In the genomic region with DNA sequence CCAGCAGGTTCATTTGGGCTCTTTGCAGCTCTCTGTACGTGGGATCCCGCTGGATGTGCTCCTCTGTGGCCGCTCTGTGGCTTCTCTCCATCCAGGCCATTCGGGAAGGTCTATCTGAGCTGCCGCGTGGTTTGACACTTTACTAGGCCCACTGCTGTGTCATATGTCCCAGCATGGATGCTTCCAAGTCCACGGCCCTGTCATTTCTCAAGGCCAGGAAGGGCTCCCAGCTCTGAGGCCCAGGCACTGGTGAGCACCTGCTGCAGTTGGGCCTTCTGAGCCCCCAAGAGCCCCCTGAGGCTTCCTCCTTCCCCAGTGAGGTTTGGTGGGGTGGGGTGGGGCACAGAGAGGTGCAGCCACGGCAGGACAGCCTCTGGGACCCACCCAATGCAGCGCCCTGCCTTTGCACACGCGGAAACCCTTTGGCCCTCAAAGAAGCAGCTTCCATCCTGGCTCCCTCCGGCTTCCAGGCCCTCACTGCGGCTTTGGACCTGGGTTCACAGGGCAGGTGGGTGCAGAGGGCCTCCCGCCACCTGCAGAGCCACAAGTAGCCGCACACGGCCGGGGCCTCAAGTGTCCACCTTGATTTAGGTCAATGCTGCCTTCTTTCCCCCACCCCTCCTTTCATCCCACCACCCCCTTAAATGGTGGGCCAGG, we compare ENCODE assay signal across 17 cellular contexts. TPM values are rescaled to one million over a fixed set of nuclear protein-coding genes. Genes with fewer than 3 reads are reported as not detected.
A peak's percentile ranks its signal among the peaks of the same experiment; 100 is the strongest.
DNase-seq lines count a peak whose midpoint lies in the region; ATAC-seq and TF ChIP-seq lines count a peak whose summit lies in the region.
"Had no signal": no experiment of that assay in that cellular context is flagged by ENCODE, and none has a peak within 500 bp of the region (broad histone marks: within the 10 kb centered on the region; RNA-seq: fewer than 3 reads in every experiment).

No MANE protein-coding gene starts in this region.

- no peak overlapping the region for H3K27ac ChIP-seq in SK-N-SH (ENCODE audit: low read depth in 2 of 2, low read length in 1 of 2)
- H3K27ac ChIP-seq: 22Rv1, HL-60 had no signal

- no peak overlapping the region for H3K4me3 ChIP-seq in SK-N-SH (ENCODE audit: low read depth in 2 of 2, low read length in 1 of 2)

- no peak for TF ChIP-seq RAD21 in SK-N-SH (IDR thresholded peaks at IDR 0.05; ENCODE audit: low read length)

- H3K4me1 Mint-ChIP-seq in stimulated activated naive B cell treated with anti-CD40 and anti-IgM and Interleukin-4, amounts not matched to agents 10 μg/mL and 1 μg/mL and 100 μg/mL, for 72 hours: no peaks in the 10 kb centered on the region
- H3K4me1 Mint-ChIP-seq: CD14-positive monocyte had no signal

- DNase-seq in SK-N-SH: peak; percentile 10
- DNase-seq in islet precursor cell: peak; percentile 37
- DNase-seq in mesenteric fat pad (ENCODE audit: low spot score): peak; percentile 85
- no peak for DNase-seq in T1000 (lab: John Stamatoyannopoulos, UW)
- no peak for DNase-seq in stimulated activated naive B cell treated with anti-CD40 and anti-IgM and Interleukin-4, amounts not matched to agents 10 μg/mL and 1 μg/mL and 100 μg/mL, for 72 hours
- DNase-seq in HPDE6-E6E7 (ENCODE audit: extremely low spot score): no peak
- DNase-seq: CD8-positive, alpha-beta T cell; COR-L47; DMS53 had no signal

- no peaks in the 10 kb centered on the region for H3K36me3 Mint-ChIP-seq in stimulated activated naive B cell treated with anti-CD40 and anti-IgM and Interleukin-4, amounts not matched to agents 10 μg/mL and 1 μg/mL and 100 μg/mL, for 72 hours
- H3K36me3 Mint-ChIP-seq: CD14-positive monocyte; CD8-positive, alpha-beta T cell had no signal

- H3K9ac ChIP-seq in SK-N-SH: no peak overlapping the region

- 73% methylated on average over 15 of the region's 17 CpGs for WGBS in SK-N-SH (ENCODE audit: low lambda C conversion rate)

- no peak overlapping the region for H3K27ac Mint-ChIP-seq in stimulated activated naive B cell treated with anti-CD40 and anti-IgM and Interleukin-4, amounts not matched to agents 10 μg/mL and 1 μg/mL and 100 μg/mL, for 72 hours
- H3K27ac Mint-ChIP-seq: CD8-positive, alpha-beta T cell had no signal

- ATAC-seq in SK-N-SH treated with all-trans-retinoic acid at 6 μM for 48 hours: no peak
- ATAC-seq in stimulated activated naive B cell treated with anti-CD40 and anti-IgM and Interleukin-4, amounts not matched to agents 10 μg/mL and 1 μg/mL and 100 μg/mL, for 72 hours (replicated peaks): no peak
- ATAC-seq: CD8-positive, alpha-beta T cell; HCT116 had no signal

- H3K36me3 ChIP-seq in SK-N-SH (replicated peaks in 1 of 2; ENCODE audit: control insufficient read depth in 1 of 2, insufficient read depth in 2 of 2, low read length in 1 of 2): no peaks in the 10 kb centered on the region

- H3K79me2 ChIP-seq in SK-N-SH (ENCODE audit: insufficient read depth): no peaks in the 10 kb centered on the region

- H3K9me3 ChIP-seq in SK-N-SH: no peaks in the 10 kb centered on the region

- peaks cover 0 to 1% of the 10 kb centered on the region in 2 donors for H3K9me3 Mint-ChIP-seq in stimulated activated naive B cell treated with anti-CD40 and anti-IgM and Interleukin-4, amounts not matched to agents 10 μg/mL and 1 μg/mL and 100 μg/mL, for 72 hours
- H3K9me3 Mint-ChIP-seq: CD8-positive, alpha-beta T cell had no signal

- no peak overlapping the region for H3K4me2 ChIP-seq in SK-N-SH

- H4K20me1 ChIP-seq in SK-N-SH (ENCODE audit: insufficient read depth): no peaks in the 10 kb centered on the region

- H3K4me1 ChIP-seq in SK-N-SH (ENCODE audit: control insufficient read depth in 1 of 2, insufficient read depth in 2 of 2, low read depth in 1 of 2, low read length in 1 of 2): no peaks in the 10 kb centered on the region; a peak in 1 of 4 replicates

- H3K4me3 Mint-ChIP-seq in stimulated activated naive B cell treated with anti-CD40 and anti-IgM and Interleukin-4, amounts not matched to agents 10 μg/mL and 1 μg/mL and 100 μg/mL, for 72 hours: no peak overlapping the region
- H3K4me3 Mint-ChIP-seq: CD14-positive monocyte; CD8-positive, alpha-beta T cell had no signal

- no peak for TF ChIP-seq EP300 in SK-N-SH (IDR thresholded peaks at IDR 0.05; ENCODE audit: borderline replicate concordance in 1 of 2, low read depth in 1 of 2, low read length in 1 of 2)

- H3K9me2 ChIP-seq in SK-N-SH: no peaks in the 10 kb centered on the region

- peaks cover 14% of the 10 kb centered on the region; the same call in 1 of the 2 replicates for H3K27me3 ChIP-seq in SK-N-SH (ENCODE audit: insufficient read depth)

- no peaks in the 10 kb centered on the region for H3F3A ChIP-seq in SK-N-SH (replicated peaks; ENCODE audit: insufficient read depth)

- CTCF ChIA-PET in SK-N-SH (lab: Yijun Ruan, JAX): interaction anchor here (1.2 to 2.3 kb wide), 3 partner anchors 18 to 47 kb away, joined by 3 to 8 read pairs (median 4); no protein-coding TSS in a partner anchor

- H3K27me3 Mint-ChIP-seq in stimulated activated naive B cell treated with anti-CD40 and anti-IgM and Interleukin-4, amounts not matched to agents 10 μg/mL and 1 μg/mL and 100 μg/mL, for 72 hours: peaks cover 36 to 49% of the 10 kb centered on the region in 2 donors

- H2AFZ ChIP-seq in SK-N-SH (ENCODE audit: low read depth): no peak overlapping the region

- TF ChIP-seq CTCF in SK-N-SH (IDR thresholded peaks at IDR 0.05): no peak

- POLR2A ChIA-PET in SK-N-SH (lab: Yijun Ruan, JAX): no interaction called here

TF ChIP-seq in SK-N-SH, 30 proteins besides CTCF, POLR2A, EP300 and RAD21 (continues in another document):
- TF ChIP-seq MEF2A (IDR thresholded peaks at IDR 0.05; ENCODE audit: borderline replicate concordance, low read depth) (no peak), TAF1 (IDR thresholded peaks at IDR 0.05; ENCODE audit: borderline replicate concordance, low read depth, low read length) (no peak), SIN3A (IDR thresholded peaks at IDR 0.05; ENCODE audit: borderline replicate concordance, low read depth, low read length) (no peak), MAX (IDR thresholded peaks at IDR 0.05; ENCODE audit: low read depth) (no peak), TEAD4 (IDR thresholded peaks at IDR 0.05; ENCODE audit: borderline replicate concordance, insufficient read depth) (no peak), RCOR1 (IDR thresholded peaks at IDR 0.05; ENCODE audit: low read length) (no peak), USF1 (IDR thresholded peaks at IDR 0.05; ENCODE audit: borderline replicate concordance, low read depth) (no peak), JUND (IDR thresholded peaks at IDR 0.05) (no peak)
- TF ChIP-seq, protein P1, sequence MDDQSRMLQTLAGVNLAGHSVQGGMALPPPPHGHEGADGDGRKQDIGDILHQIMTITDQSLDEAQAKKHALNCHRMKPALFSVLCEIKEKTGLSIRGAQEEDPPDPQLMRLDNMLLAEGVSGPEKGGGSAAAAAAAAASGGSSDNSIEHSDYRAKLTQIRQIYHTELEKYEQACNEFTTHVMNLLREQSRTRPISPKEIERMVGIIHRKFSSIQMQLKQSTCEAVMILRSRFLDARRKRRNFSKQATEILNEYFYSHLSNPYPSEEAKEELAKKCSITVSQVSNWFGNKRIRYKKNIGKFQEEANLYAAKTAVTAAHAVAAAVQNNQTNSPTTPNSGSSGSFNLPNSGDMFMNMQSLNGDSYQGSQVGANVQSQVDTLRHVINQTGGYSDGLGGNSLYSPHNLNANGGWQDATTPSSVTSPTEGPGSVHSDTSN (IDR thresholded peaks at IDR 0.05): no peak

TF ChIP-seq in SK-N-SH treated with all-trans-retinoic acid at 6 μM for 48 hours, 23 proteins besides CTCF, POLR2A, EP300 and RAD21:
- TF ChIP-seq TOX (CRISPR knock-in tag; IDR thresholded peaks at IDR 0.05; ENCODE audit: borderline replicate concordance): no peak
- no peak for TF ChIP-seq TCF4 (CRISPR knock-in tag; IDR thresholded peaks at IDR 0.05; ENCODE audit: borderline replicate concordance)

RNA-seq across cellular contexts. Expression of gene FGF3, which starts 44.5 kb away (rescaled TPM):
- not detected in 2 replicates for polyA plus RNA-seq in SK-N-SH (2012; rRNA removed)
- not detected in 2 replicates for polyA plus RNA-seq in SK-N-SH (2012; cell fraction: cytosol; rRNA removed)
- not detected in 2 replicates for polyA plus RNA-seq in SK-N-SH (2012; cell fraction: nucleus; rRNA removed)
- not detected for total RNA-seq in mesenteric fat pad
- total RNA-seq: A673; CD8-positive, alpha-beta T cell; H4 had no signal
- polyA plus RNA-seq: BJ, CD14-positive monocyte had no signal

Comparison
In these comparisons a context has a peak if more than half of its experiments do, and no peak if none do; other contexts are left out.
1. DNase-seq: peak in SK-N-SH (single experiment), islet precursor cell (single experiment) and mesenteric fat pad (single experiment); none in T1000 (single experiment), stimulated activated naive B cell treated with anti-CD40 and anti-IgM and Interleukin-4, amounts not matched to agents 10 μg/mL and 1 μg/mL and 100 μg/mL, for 72 hours (single experiment) and HPDE6-E6E7 (single experiment).